In the genomic region with DNA sequence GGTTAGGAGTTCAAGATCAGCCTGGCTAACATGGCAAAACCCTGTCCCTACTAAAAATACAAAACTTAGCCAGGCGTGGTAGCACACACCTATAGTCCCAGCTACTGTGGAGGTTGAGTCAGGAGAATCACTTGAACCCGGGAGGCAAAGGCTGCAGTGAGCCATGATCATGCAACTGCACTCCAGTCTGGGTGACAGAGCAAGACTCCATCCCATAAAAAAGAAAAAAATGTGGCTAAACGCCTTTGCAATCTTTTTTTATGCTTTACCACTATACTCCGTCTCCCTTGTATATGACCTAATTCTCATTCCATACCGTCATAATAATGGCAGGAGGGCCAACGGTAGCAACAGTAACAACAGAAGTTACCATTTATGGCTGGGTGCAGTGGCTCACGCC, we compare ENCODE assay signal across 24 cellular contexts.
DNase-seq lines count a peak whose midpoint lies in the region; ATAC-seq and TF ChIP-seq lines count a peak whose summit lies in the region.
"Had no signal": no experiment of that assay in that cellular context is flagged by ENCODE, and none has a peak within 500 bp of the region (broad histone marks: within the 10 kb centered on the region; RNA-seq: fewer than 3 reads in every experiment).

No MANE protein-coding gene starts in this region.

- no peaks in the 10 kb centered on the region for H3K9me3 Mint-ChIP-seq in activated naive CD8-positive, alpha-beta T cell (ENCODE audit: low read depth)
- no peaks in the 10 kb centered on the region for H3K9me3 Mint-ChIP-seq in activated naive CD8-positive, alpha-beta T cell treated with anti-CD3 and anti-CD28 coated beads, Interleukin-2, amount 50 U/mL, for 24 hours
- H3K9me3 Mint-ChIP-seq: CD14-positive monocyte; CD4-positive, alpha-beta T cell; CD8-positive, alpha-beta memory T cell had no signal

- no peak overlapping the region for H4K12ac ChIP-seq in trophoblast cell (ENCODE audit: low read depth, low read length)

- H3K23ac ChIP-seq in trophoblast cell (ENCODE audit: low read length) (no peak overlapping the region), mesendoderm (ENCODE audit: low read length) (no peak overlapping the region)

- no peak overlapping the region for H4K91ac ChIP-seq in trophoblast cell (ENCODE audit: low read depth, low read length)

- H3K18ac ChIP-seq in trophoblast cell (ENCODE audit: low read length), result no peak overlapping the region
- no peak overlapping the region for H3K18ac ChIP-seq in mesendoderm (ENCODE audit: low read length)

- H3K4me3 ChIP-seq in brain microvascular endothelial cell (ENCODE audit: low read depth, low read length) (no peak overlapping the region), trophoblast cell (ENCODE audit: low read depth, low read length) (no peak overlapping the region), mesendoderm (ENCODE audit: low read length) (no peak overlapping the region)
- H3K4me3 ChIP-seq: A549; BLaER1 treated with 17β-estradiol and CSF1 and Interleukin-3, amounts not matched to agents 10 nM and 100 nM; GM12878; GM23248 had no signal

- in situ Hi-C loops in brain microvascular endothelial cell (cut with HindIII; ENCODE audit: low pct_ligation_motif_present, low sequenced_read_pairs), result no loop called here

- H3K4ac ChIP-seq in trophoblast cell (ENCODE audit: low read depth, low read length) (no peak overlapping the region), mesendoderm (ENCODE audit: low read depth, low read length) (no peak overlapping the region)

- no peak overlapping the region for H3K14ac ChIP-seq in trophoblast cell (ENCODE audit: low read length)

- H3K27ac ChIP-seq in brain microvascular endothelial cell (peak overlapping the region; percentile 86), trophoblast cell (ENCODE audit: low read depth, low read length) (no peak overlapping the region), mesendoderm (ENCODE audit: low read depth, low read length) (no peak overlapping the region)
- H3K27ac ChIP-seq: A549; BLaER1 treated with 17β-estradiol and CSF1 and Interleukin-3, amounts not matched to agents 10 nM and 100 nM; GM23248 had no signal

- H2BK120ac ChIP-seq in trophoblast cell (ENCODE audit: insufficient read depth, low read length, poor library complexity) (no peak overlapping the region), mesendoderm (ENCODE audit: low read depth, low read length) (no peak overlapping the region)

- H2AK5ac ChIP-seq in trophoblast cell (ENCODE audit: low read length) (no peak overlapping the region), mesendoderm (ENCODE audit: low read length) (no peak overlapping the region)

- H3K56ac ChIP-seq in mesendoderm (ENCODE audit: low read length), result no peak overlapping the region

- no peaks in the 10 kb centered on the region for H3K27me3 Mint-ChIP-seq in activated naive CD8-positive, alpha-beta T cell
- no peaks in the 10 kb centered on the region for H3K27me3 Mint-ChIP-seq in activated naive CD8-positive, alpha-beta T cell treated with anti-CD3 and anti-CD28 coated beads, Interleukin-2, amount 50 U/mL, for 24 hours
- H3K27me3 Mint-ChIP-seq: CD4-positive, alpha-beta T cell; CD8-positive, alpha-beta memory T cell had no signal

- no peak for DNase-seq in activated naive CD8-positive, alpha-beta T cell treated with anti-CD3 and anti-CD28 coated beads, Interleukin-2, amount 50 U/mL, for 24 hours
- no peak for DNase-seq in brain microvascular endothelial cell
- DNase-seq in trophoblast cell, result peak; percentile 67 to 87
- DNase-seq in mesendoderm, result no peak
- DNase-seq in putamen (ENCODE audit: low spot score), result no peak
- DNase-seq: 8988T; ACHN; AML-193; BE2C; CD4-positive, alpha-beta T cell; CD8-positive, alpha-beta memory T cell; DMS 273 treated with DMSO at 0.1 percent for 48 hours; DMS79; EL; GDM1; GM23248; H7; HCEC 1CT had no signal

- H3K79me1 ChIP-seq in trophoblast cell (ENCODE audit: low read length), result no peaks in the 10 kb centered on the region
- H3K79me1 ChIP-seq in mesendoderm (ENCODE audit: low read length), result no peaks in the 10 kb centered on the region

- H3K4me1 Mint-ChIP-seq in activated naive CD8-positive, alpha-beta T cell (ENCODE audit: low read depth), result peaks cover 10% of the 10 kb centered on the region
- H3K4me1 Mint-ChIP-seq in activated naive CD8-positive, alpha-beta T cell treated with anti-CD3 and anti-CD28 coated beads, Interleukin-2, amount 50 U/mL, for 24 hours, result peaks cover 11% of the 10 kb centered on the region
- H3K4me1 Mint-ChIP-seq: CD14-positive monocyte had no signal

- H3K79me2 ChIP-seq in trophoblast cell (ENCODE audit: control insufficient read depth, insufficient read depth, low read length, poor library complexity), result no peaks in the 10 kb centered on the region
- no peaks in the 10 kb centered on the region for H3K79me2 ChIP-seq in mesendoderm (ENCODE audit: control insufficient read depth, insufficient read depth, low read length)

- H3K4me1 ChIP-seq in trophoblast cell (ENCODE audit: control insufficient read depth in 1 of 2, insufficient read depth in 2 of 2, low read length in 2 of 2) (no peaks in the 10 kb centered on the region), mesendoderm (ENCODE audit: control insufficient read depth, low read depth, low read length) (no peaks in the 10 kb centered on the region)
- H3K4me1 ChIP-seq: A549 had no signal

- peak overlapping the region; percentile 28 for H3K27ac Mint-ChIP-seq in activated naive CD8-positive, alpha-beta T cell
- no peak overlapping the region for H3K27ac Mint-ChIP-seq in activated naive CD8-positive, alpha-beta T cell treated with anti-CD3 and anti-CD28 coated beads, Interleukin-2, amount 50 U/mL, for 24 hours
- H3K27ac Mint-ChIP-seq: CD4-positive, alpha-beta T cell; CD8-positive, alpha-beta memory T cell had no signal

- no peak for ATAC-seq in activated naive CD8-positive, alpha-beta T cell treated with anti-CD3 and anti-CD28 coated beads, Interleukin-2, amount 50 U/mL, for 24 hours
- no peak for ATAC-seq in GM19023 (IDR thresholded peaks at IDR 0.05; ENCODE audit: unreplicated experiment)
- ATAC-seq: A549, GM12878 had no signal

- no peak overlapping the region for H4K8ac ChIP-seq in trophoblast cell (ENCODE audit: low read depth, low read length)
- no peak overlapping the region for H4K8ac ChIP-seq in mesendoderm (ENCODE audit: low read depth, low read length)

- no peak for TF ChIP-seq CTCF in brain microvascular endothelial cell (IDR thresholded peaks at IDR 0.05; ENCODE audit: low read depth, low read length, missing control alignments)

- H3K9ac ChIP-seq in trophoblast cell (ENCODE audit: low read length) (no peak overlapping the region), mesendoderm (ENCODE audit: low read length) (no peak overlapping the region)
- H3K9ac ChIP-seq: BLaER1 treated with 17β-estradiol and CSF1 and Interleukin-3, amounts not matched to agents 10 nM and 100 nM; GM23248 had no signal

- no peak overlapping the region for H2BK15ac ChIP-seq in mesendoderm (replicated peaks; ENCODE audit: low read depth)

- no peak overlapping the region for H4K5ac ChIP-seq in mesendoderm (ENCODE audit: low read length)

- no peak overlapping the region for H2AFZ ChIP-seq in trophoblast cell (ENCODE audit: insufficient read depth, low read length, poor library complexity)
- H2AFZ ChIP-seq: GM23248 had no signal

- no peaks in the 10 kb centered on the region for H3K27me3 ChIP-seq in brain microvascular endothelial cell (replicated peaks)
- no peaks in the 10 kb centered on the region for H3K27me3 ChIP-seq in trophoblast cell (ENCODE audit: insufficient read depth, low read length)
- no peaks in the 10 kb centered on the region for H3K27me3 ChIP-seq in mesendoderm (ENCODE audit: insufficient read depth, low read length, poor library complexity)
- H3K27me3 ChIP-seq: BE2C; BLaER1 treated with 17β-estradiol and CSF1 and Interleukin-3, amounts not matched to agents 10 nM and 100 nM had no signal

- no peak overlapping the region for H3K4me2 ChIP-seq in trophoblast cell (ENCODE audit: low read length)
- no peak overlapping the region for H3K4me2 ChIP-seq in mesendoderm (ENCODE audit: low read length)
- H3K4me2 ChIP-seq: A549; BLaER1 treated with 17β-estradiol and CSF1 and Interleukin-3, amounts not matched to agents 10 nM and 100 nM had no signal

- no peak overlapping the region for H2BK12ac ChIP-seq in trophoblast cell (ENCODE audit: low read length)

- H3K36me3 Mint-ChIP-seq in activated naive CD8-positive, alpha-beta T cell, result peaks cover 19% of the 10 kb centered on the region
- H3K36me3 Mint-ChIP-seq in activated naive CD8-positive, alpha-beta T cell treated with anti-CD3 and anti-CD28 coated beads, Interleukin-2, amount 50 U/mL, for 24 hours (ENCODE audit: low read depth), result peaks cover 28% of the 10 kb centered on the region

- H2BK5ac ChIP-seq in trophoblast cell (ENCODE audit: low read depth, low read length, poor library complexity) (no peak overlapping the region), mesendoderm (ENCODE audit: low read length) (no peak overlapping the region)

- H3K4me3 Mint-ChIP-seq in activated naive CD8-positive, alpha-beta T cell, result no peak overlapping the region
- no peak overlapping the region for H3K4me3 Mint-ChIP-seq in activated naive CD8-positive, alpha-beta T cell treated with anti-CD3 and anti-CD28 coated beads, Interleukin-2, amount 50 U/mL, for 24 hours
- H3K4me3 Mint-ChIP-seq: CD14-positive monocyte; CD4-positive, alpha-beta T cell; CD8-positive, alpha-beta memory T cell had no signal

- no peaks in the 10 kb centered on the region for H3K9me3 ChIP-seq in trophoblast cell (ENCODE audit: insufficient read depth, low read depth, low read length)
- H3K9me3 ChIP-seq: A549; BE2C; BLaER1 treated with 17β-estradiol and CSF1 and Interleukin-3, amounts not matched to agents 10 nM and 100 nM had no signal

- H3K36me3 ChIP-seq in brain microvascular endothelial cell (replicated peaks) (peaks cover 3% of the 10 kb centered on the region), trophoblast cell (ENCODE audit: control insufficient read depth in 1 of 2, insufficient read depth in 2 of 2, low read length in 2 of 2) (peaks cover 8 to 20% of the 10 kb centered on the region in 2 experiments), mesendoderm (ENCODE audit: control insufficient read depth, insufficient read depth, low read length) (no peaks in the 10 kb centered on the region)

- no CpG with 5 or more reads among the region's 7 CpGs for WGBS in trophoblast cell (ENCODE audit: extremely low coverage, insufficient coverage, insufficient read length)
- WGBS in mesendoderm (ENCODE audit: extremely low coverage, insufficient coverage, low lambda C conversion rate), result no CpG with 5 or more reads among the region's 7 CpGs

Comparison
In these comparisons a context has a peak if more than half of its experiments do, and no peak if none do; other contexts are left out.
1. DNase-seq: peak in trophoblast cell (2 of 2); none in activated naive CD8-positive, alpha-beta T cell treated with anti-CD3 and anti-CD28 coated beads, Interleukin-2, amount 50 U/mL, for 24 hours (single experiment), brain microvascular endothelial cell (single experiment), mesendoderm (single experiment) and putamen (single experiment).